ENCODE assay signal across 26 cellular contexts in the genomic region with DNA sequence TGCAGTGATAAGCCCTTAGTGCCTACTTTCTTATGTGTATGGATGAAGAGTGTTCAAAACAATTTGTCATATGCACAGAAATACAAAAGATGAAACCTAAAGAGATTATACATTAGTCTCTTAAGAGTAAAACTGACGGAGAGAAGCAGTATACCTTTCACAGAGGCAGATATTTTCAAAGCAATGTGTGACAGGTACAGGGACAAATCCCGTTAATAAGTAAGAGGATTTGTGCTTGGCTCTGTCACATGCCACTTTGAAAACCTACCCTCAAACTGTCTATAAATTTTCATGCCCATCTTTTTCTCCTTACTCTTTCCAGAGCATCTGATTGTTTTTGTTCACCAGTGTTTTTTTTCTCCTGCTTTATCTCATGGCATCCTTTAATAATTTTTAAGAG.
"Had no signal": no experiment of that assay in that cellular context is flagged by ENCODE, and none has a peak within 500 bp of the region (broad histone marks: within the 10 kb centered on the region; RNA-seq: fewer than 3 reads in every experiment).

No MANE protein-coding gene starts in this region.

- DNase-seq: naive thymus-derived CD8-positive, alpha-beta T cell; nephron progenitor cell; occipital lobe; ovary; posterior cingulate gyrus; psoas muscle; right cardiac atrium; right lobe of liver; sigmoid colon; small intestine; stimulated activated CD4-positive, alpha-beta T cell treated with anti-CD3 and anti-CD28 coated beads, Interleukin-15, amount 100 ng/mL, for 24 hours; stimulated activated CD4-positive, alpha-beta T cell treated with anti-CD3 and anti-CD28 coated beads, Interleukin-2, amount 100 ng/mL, for 24 hours; stimulated activated CD4-positive, alpha-beta T cell treated with anti-CD3 and anti-CD28 coated beads, Interleukin-2, amount 100 ng/mL, for 48 hours; stimulated activated CD4-positive, alpha-beta T cell treated with anti-CD3 and anti-CD28 coated beads, Interleukin-4, amount 100 ng/mL, for 24 hours; stimulated activated naive B cell treated with anti-CD40 and anti-IgM and Interleukin-4, amounts not matched to agents 10 μg/mL and 1 μg/mL and 100 μg/mL, for 72 hours; stimulated activated naive CD4-positive, alpha-beta T cell treated with Interleukin-2 at 50 U/mL for 16 hours; stomach; thyroid gland; trophoblast cell; upper lobe of left lung had no signal

- H3K4me3 ChIP-seq: neural progenitor cell, ovary, psoas muscle, right lobe of liver, sigmoid colon, stomach, thoracic aorta, thyroid gland, tibial nerve, upper lobe of left lung, vagina had no signal

- H3K79me2 ChIP-seq: parathyroid adenoma had no signal

- H3K4me2 ChIP-seq: neural progenitor cell had no signal

- H3K36me3 ChIP-seq: neural progenitor cell, ovary, right lobe of liver, sigmoid colon, stomach, thoracic aorta, thyroid gland, tibial nerve, upper lobe of left lung, vagina had no signal

- H3K27ac ChIP-seq: neural progenitor cell, ovary, parathyroid adenoma, psoas muscle, right lobe of liver, sigmoid colon, stomach, thoracic aorta, thyroid gland, tibial nerve, upper lobe of left lung, vagina had no signal

- H3K9ac ChIP-seq: neural progenitor cell, parathyroid adenoma had no signal

- FAIRE-seq: small intestine, urothelium cell line had no signal

- H3K9me3 ChIP-seq: ovary, psoas muscle, right lobe of liver, sigmoid colon, stomach, thoracic aorta, thyroid gland, tibial nerve, upper lobe of left lung, vagina had no signal

- H3K27me3 ChIP-seq: neural progenitor cell, ovary, right lobe of liver, sigmoid colon, stomach, thyroid gland, tibial nerve, upper lobe of left lung, vagina had no signal

- H2AFZ ChIP-seq: neural progenitor cell, parathyroid adenoma had no signal
